ENCODE assay signal across 21 cellular contexts in genomic region chr5:910769-911160, GRCh38.
"Had no signal": no experiment of that assay in that cellular context is flagged by ENCODE, and none has a peak within 500 bp of the region (broad histone marks: within the 10 kb centered on the region; RNA-seq: fewer than 3 reads in every experiment).

No MANE protein-coding gene starts in this region.

- ATAC-seq: gastrocnemius medialis; stimulated activated memory B cell treated with anti-CD40 and anti-IgM and Interleukin-4, amounts not matched to agents 10 μg/mL and 1 μg/mL and 100 μg/mL, for 72 hours had no signal

- FAIRE-seq: colon had no signal

- H3K36me3 ChIP-seq: gastrocnemius medialis, sigmoid colon, suprapubic skin had no signal

- H3K27ac ChIP-seq: esophagus muscularis mucosa, gastrocnemius medialis, sigmoid colon, suprapubic skin, tibial nerve had no signal

- H3K4me1 ChIP-seq: esophagus muscularis mucosa, gastrocnemius medialis, sigmoid colon, tibial nerve had no signal

- H3K36me3 Mint-ChIP-seq: activated naive CD4-positive, alpha-beta T cell treated with anti-CD3 and anti-CD28 coated beads, Interleukin-2, amount 50 U/mL, for 24 hours had no signal

- DNase-seq: activated CD4-positive, alpha-beta memory T cell treated with anti-CD3 and anti-CD28 coated beads for 36 hours; activated CD4-positive, alpha-beta T cell treated with anti-CD3 and anti-CD28 coated beads for 48 hours; activated gamma-delta T cell; aorta; brain microvascular endothelial cell; gastrocnemius medialis; hypothalamus; sigmoid colon; stimulated activated CD4-positive, alpha-beta T cell treated with anti-CD3 and anti-CD28 coated beads, Interleukin-15, amount 100 ng/mL, for 24 hours; stomach; T-helper 1 cell; T1000 had no signal

- H3K27me3 Mint-ChIP-seq: activated CD4-positive, alpha-beta memory T cell treated with anti-CD3 and anti-CD28 coated beads for 36 hours; activated naive CD4-positive, alpha-beta T cell treated with anti-CD3 and anti-CD28 coated beads, Interleukin-2, amount 50 U/mL, for 24 hours; central memory CD8-positive, alpha-beta T cell; stimulated activated memory B cell treated with anti-CD40 and anti-IgM and Interleukin-4, amounts not matched to agents 10 μg/mL and 1 μg/mL and 100 μg/mL, for 72 hours had no signal

- H3K9me3 ChIP-seq: esophagus muscularis mucosa, gastrocnemius medialis, sigmoid colon, stomach, suprapubic skin, tibial nerve had no signal

- H3K9me3 Mint-ChIP-seq: activated CD4-positive, alpha-beta memory T cell treated with anti-CD3 and anti-CD28 coated beads for 36 hours; activated naive CD4-positive, alpha-beta T cell treated with anti-CD3 and anti-CD28 coated beads, Interleukin-2, amount 50 U/mL, for 24 hours; central memory CD8-positive, alpha-beta T cell; nephron; stimulated activated memory B cell treated with anti-CD40 and anti-IgM and Interleukin-4, amounts not matched to agents 10 μg/mL and 1 μg/mL and 100 μg/mL, for 72 hours had no signal

- H3K27me3 ChIP-seq: brain microvascular endothelial cell, esophagus muscularis mucosa, gastrocnemius medialis, sigmoid colon, stomach, suprapubic skin, tibial nerve had no signal

- H3K4me3 Mint-ChIP-seq: activated CD4-positive, alpha-beta memory T cell treated with anti-CD3 and anti-CD28 coated beads for 36 hours; activated naive CD4-positive, alpha-beta T cell treated with anti-CD3 and anti-CD28 coated beads, Interleukin-2, amount 50 U/mL, for 24 hours; central memory CD8-positive, alpha-beta T cell; nephron; stimulated activated memory B cell treated with anti-CD40 and anti-IgM and Interleukin-4, amounts not matched to agents 10 μg/mL and 1 μg/mL and 100 μg/mL, for 72 hours had no signal

- H3K4me1 Mint-ChIP-seq: central memory CD8-positive, alpha-beta T cell; nephron had no signal

- H3K4me2 ChIP-seq: smooth muscle cell had no signal

- H3K27ac Mint-ChIP-seq: activated CD4-positive, alpha-beta memory T cell treated with anti-CD3 and anti-CD28 coated beads for 36 hours; activated naive CD4-positive, alpha-beta T cell treated with anti-CD3 and anti-CD28 coated beads, Interleukin-2, amount 50 U/mL, for 24 hours; nephron; stimulated activated memory B cell treated with anti-CD40 and anti-IgM and Interleukin-4, amounts not matched to agents 10 μg/mL and 1 μg/mL and 100 μg/mL, for 72 hours had no signal

- H3K4me3 ChIP-seq: esophagus muscularis mucosa, gastrocnemius medialis, sigmoid colon, smooth muscle cell, stomach, suprapubic skin, tibial nerve had no signal
